In genomic region chr10:687583-688286, GRCh38 we compare ENCODE assay signal across 12 cellular contexts. TPM values are rescaled to one million over a fixed set of nuclear protein-coding genes. Genes with fewer than 3 reads are reported as not detected.
DNase-seq lines count a peak whose midpoint lies in the region; TF ChIP-seq lines count a peak whose summit lies in the region.
"Had no signal": no experiment of that assay in that cellular context is flagged by ENCODE, and none has a peak within 500 bp of the region (broad histone marks: within the 10 kb centered on the region; RNA-seq: fewer than 3 reads in every experiment).

No MANE protein-coding gene starts in this region.

- no peaks in the 10 kb centered on the region for H3K9me3 ChIP-seq in ovary

- peaks cover 12% of the 10 kb centered on the region for H3K4me1 ChIP-seq in ovary (ENCODE audit: insufficient read depth)

- 68 to 75% (median 72%) methylated on average over 19 of the region's 19 CpGs for WGBS in ovary, 3 donors

- peak overlapping the region; percentile 72 for H3K4me3 ChIP-seq in AG09309 (ENCODE audit: control insufficient read depth, low read depth, low read length)
- peak overlapping the region; percentile 73 for H3K4me3 ChIP-seq in LNCaP clone FGC (ENCODE audit: low read depth, low read length)
- peak overlapping the region; percentile 70 for H3K4me3 ChIP-seq in fibroblast of mammary gland (ENCODE audit: control insufficient read depth, low read depth, low read length)
- H3K4me3 ChIP-seq in ovary: peak overlapping the region; percentile 76

- DNase-seq in AG09309 (ENCODE audit: low read depth) (no peak), LNCaP clone FGC (ENCODE audit: low read depth) (no peak), fibroblast of mammary gland (ENCODE audit: low read depth) (peak; percentile 11), ovary (no peak), occipital lobe (lab: John Stamatoyannopoulos, UW) (no peak), dedifferentiated amniotic fluid mesenchymal stem cell (ENCODE audit: extremely low spot score) (no peak), DMS114 treated with DMSO at 0.1 percent for 48 hours (lab: John Stamatoyannopoulos, UW; ENCODE audit: unreplicated experiment) (no peak), KG1 (lab: John Stamatoyannopoulos, UW) (no peak)
- DNase-seq: DMS153, NCI-H2081 treated with DMSO at 0.1 percent for 48 hours, SW 1271 had no signal

- no peak for TF ChIP-seq CTCF in AG09309 (IDR thresholded peaks at IDR 0.05; ENCODE audit: control insufficient read depth, insufficient read depth, low read depth, low read length, missing control alignments)
- TF ChIP-seq CTCF in LNCaP clone FGC (IDR thresholded peaks at IDR 0.05; ENCODE audit: control insufficient read depth, extremely low read depth, insufficient read depth): no peak
- no peak for TF ChIP-seq CTCF in fibroblast of mammary gland (conservative IDR thresholded peaks at IDR 0.05; ENCODE audit: control insufficient read depth, insufficient read depth, low read depth, low read length)
- no peak for TF ChIP-seq CTCF in ovary (IDR thresholded peaks at IDR 0.05)

- no peaks in the 10 kb centered on the region for H3K36me3 ChIP-seq in ovary

- TF ChIP-seq POLR2A in ovary (IDR thresholded peaks at IDR 0.05): no peak

- TF ChIP-seq EP300 in ovary (IDR thresholded peaks at IDR 0.05): no peak

- intact Hi-C loops in ovary (cut with DNase I): loop anchor here in 3 of 4 donors (10.0 kb wide), 3 partner anchors 153 to 367 kb away; partner anchors contain the start of gene WDR37 (in 1 of the 3)

- no peak overlapping the region for H3K27ac ChIP-seq in ovary
- H3K27ac ChIP-seq: HL-60 had no signal

- H3K27me3 ChIP-seq in ovary: no peaks in the 10 kb centered on the region

RNA-seq across cellular contexts. Expression of gene DIP2C, which starts 1.7 kb away (rescaled TPM):
- total RNA-seq in ovary (10 to 100 TPM; 13.9 to 29.4 (median 23.9) TPM), occipital lobe (42.0 TPM)
- 10 to 100 TPM; 10.1 to 12.7 TPM for polyA plus RNA-seq in ovary
